ENCODE assay signal across 16 cellular contexts in the genomic region with DNA sequence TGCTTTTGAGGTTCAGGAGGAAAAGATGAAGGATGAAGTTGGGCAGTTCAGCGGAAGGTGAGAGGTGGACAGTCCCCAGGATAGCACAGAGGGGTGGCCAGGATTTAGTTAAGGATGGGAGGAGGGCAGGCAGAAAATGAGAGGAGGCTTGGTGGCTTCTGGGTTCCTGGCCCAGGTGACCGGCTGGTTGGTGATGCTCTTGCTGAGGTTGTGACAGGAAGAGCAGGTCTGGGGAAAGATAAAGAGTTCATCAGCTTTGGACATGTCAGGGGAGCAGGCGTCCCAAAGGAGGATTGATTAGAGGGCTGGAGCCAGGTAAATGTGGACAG. TPM values are rescaled to one million over a fixed set of nuclear protein-coding genes. Genes with fewer than 3 reads are reported as not detected.
A peak's percentile ranks its signal among the peaks of the same experiment; 100 is the strongest.
DNase-seq lines count a peak whose midpoint lies in the region; ATAC-seq and TF ChIP-seq lines count a peak whose summit lies in the region.
"Had no signal": no experiment of that assay in that cellular context is flagged by ENCODE, and none has a peak within 500 bp of the region (broad histone marks: within the 10 kb centered on the region; RNA-seq: fewer than 3 reads in every experiment).

No MANE protein-coding gene starts in this region.

- DNase-seq in CD14-positive monocyte (ENCODE audit: low spot score) (no peak), RWPE1 (ENCODE audit: low spot score) (no peak), mesenteric fat pad (ENCODE audit: low spot score) (peak; percentile 26), COLO829 (ENCODE audit: low spot score) (no peak), esophagus squamous epithelium (lab: John Stamatoyannopoulos, UW) (no peak)
- DNase-seq: CD8-positive, alpha-beta memory T cell; DMS79; NCI-H1048; NCI-H1436 treated with DMSO at 0.1 percent for 48 hours; NCI-H526 had no signal

- H3K4me1 Mint-ChIP-seq in CD14-positive monocyte, result peaks cover 98% of the 10 kb centered on the region
- peaks cover 55% of the 10 kb centered on the region for H3K4me1 Mint-ChIP-seq in stimulated activated memory B cell treated with anti-CD40 and anti-IgM and Interleukin-4, amounts not matched to agents 10 μg/mL and 1 μg/mL and 100 μg/mL, for 72 hours
- H3K4me1 Mint-ChIP-seq: CD8-positive, alpha-beta memory T cell had no signal

- H3K36me3 ChIP-seq in esophagus squamous epithelium, result no peaks in the 10 kb centered on the region
- H3K36me3 ChIP-seq: BLaER1 had no signal

- H3K4me3 Mint-ChIP-seq in CD14-positive monocyte, result peak overlapping the region in 1 of 2 donors; percentile 24
- H3K4me3 Mint-ChIP-seq in stimulated activated memory B cell treated with anti-CD40 and anti-IgM and Interleukin-4, amounts not matched to agents 10 μg/mL and 1 μg/mL and 100 μg/mL, for 72 hours, result no peak overlapping the region
- H3K4me3 Mint-ChIP-seq: CD8-positive, alpha-beta memory T cell had no signal

- WGBS in esophagus squamous epithelium, 2 donors, result 89 to 94% methylated on average over 3 of the region's 3 CpGs

- no peaks in the 10 kb centered on the region for H3K9me3 ChIP-seq in esophagus squamous epithelium
- H3K9me3 ChIP-seq: A549, BLaER1 had no signal

- TF ChIP-seq POLR2A in esophagus squamous epithelium (IDR thresholded peaks at IDR 0.05), result no peak

- H3K27ac Mint-ChIP-seq in CD14-positive monocyte, result peak overlapping the region; percentile 73 to 94 (median 83)
- peak overlapping the region; percentile 83 for H3K27ac Mint-ChIP-seq in stimulated activated memory B cell treated with anti-CD40 and anti-IgM and Interleukin-4, amounts not matched to agents 10 μg/mL and 1 μg/mL and 100 μg/mL, for 72 hours

- TF ChIP-seq CTCF in CD14-positive monocyte (IDR thresholded peaks at IDR 0.05), result no peak
- no peak for TF ChIP-seq CTCF in RWPE1 (conservative IDR thresholded peaks at IDR 0.05; ENCODE audit: low read depth)
- no peak for TF ChIP-seq CTCF in esophagus squamous epithelium (IDR thresholded peaks at IDR 0.05)

- no peak overlapping the region for H3K4me3 ChIP-seq in esophagus squamous epithelium
- H3K4me3 ChIP-seq: A549, BLaER1 had no signal

- no peak for ATAC-seq in stimulated activated memory B cell treated with anti-CD40 and anti-IgM and Interleukin-4, amounts not matched to agents 10 μg/mL and 1 μg/mL and 100 μg/mL, for 72 hours
- no peak for ATAC-seq in SK-N-SH treated with all-trans-retinoic acid at 6 μM for 48 hours
- ATAC-seq: A549, Panc1, Right ventricle myocardium inferior had no signal

- peaks cover 0 to 2% (median 0%) of the 10 kb centered on the region in 7 donors for H3K9me3 Mint-ChIP-seq in CD14-positive monocyte
- no peaks in the 10 kb centered on the region for H3K9me3 Mint-ChIP-seq in stimulated activated memory B cell treated with anti-CD40 and anti-IgM and Interleukin-4, amounts not matched to agents 10 μg/mL and 1 μg/mL and 100 μg/mL, for 72 hours
- H3K9me3 Mint-ChIP-seq: CD8-positive, alpha-beta memory T cell had no signal

- H3K27me3 ChIP-seq in esophagus squamous epithelium, result no peaks in the 10 kb centered on the region
- H3K27me3 ChIP-seq: BLaER1 had no signal

- peaks cover 56 to 97% (median 63%) of the 10 kb centered on the region in 3 donors for H3K4me1 ChIP-seq in esophagus squamous epithelium

- intact Hi-C loops in CD14-positive monocyte (cut with micrococcal nuclease), result no loop called here
- intact Hi-C loops in esophagus squamous epithelium (cut with DNase I), result no loop called here

- H3K27ac ChIP-seq in RWPE1 (peak overlapping the region; percentile 95), esophagus squamous epithelium (peak overlapping the region in 2 of 4 donors; percentile 89 to 98)

- H3K36me3 Mint-ChIP-seq in CD14-positive monocyte, result peaks cover 6% of the 10 kb centered on the region in 2 donors
- H3K36me3 Mint-ChIP-seq in stimulated activated memory B cell treated with anti-CD40 and anti-IgM and Interleukin-4, amounts not matched to agents 10 μg/mL and 1 μg/mL and 100 μg/mL, for 72 hours, result no peaks in the 10 kb centered on the region
- H3K36me3 Mint-ChIP-seq: CD8-positive, alpha-beta memory T cell had no signal

- peaks cover 0 to 8% (median 5%) of the 10 kb centered on the region in 3 donors for H3K27me3 Mint-ChIP-seq in CD14-positive monocyte (ENCODE audit: low read depth in 3 of 3)
- H3K27me3 Mint-ChIP-seq in stimulated activated memory B cell treated with anti-CD40 and anti-IgM and Interleukin-4, amounts not matched to agents 10 μg/mL and 1 μg/mL and 100 μg/mL, for 72 hours, result no peaks in the 10 kb centered on the region

- CTCF ChIA-PET in RWPE1 (lab: Yijun Ruan, JAX), result interaction anchor here (1.4 kb wide), 1 partner anchor 99 kb away, joined by 4 read pairs; no protein-coding TSS in a partner anchor

- POLR2A ChIA-PET in RWPE1 (lab: Yijun Ruan, JAX; ENCODE audit: low non-redundant PET), result no interaction called here

TF ChIP-seq in SK-N-SH treated with all-trans-retinoic acid at 6 μM for 48 hours, 23 proteins besides CTCF, POLR2A, EP300 and RAD21:
- TF ChIP-seq ZFP30 (CRISPR knock-in tag; IDR thresholded peaks at IDR 0.05) (no peak), RARB (CRISPR knock-in tag; IDR thresholded peaks at IDR 0.05) (no peak), GLIS3 (CRISPR knock-in tag; IDR thresholded peaks at IDR 0.05) (no peak), TCF4 (CRISPR knock-in tag; IDR thresholded peaks at IDR 0.05; ENCODE audit: borderline replicate concordance) (no peak)
- TF ChIP-seq, protein P1, sequence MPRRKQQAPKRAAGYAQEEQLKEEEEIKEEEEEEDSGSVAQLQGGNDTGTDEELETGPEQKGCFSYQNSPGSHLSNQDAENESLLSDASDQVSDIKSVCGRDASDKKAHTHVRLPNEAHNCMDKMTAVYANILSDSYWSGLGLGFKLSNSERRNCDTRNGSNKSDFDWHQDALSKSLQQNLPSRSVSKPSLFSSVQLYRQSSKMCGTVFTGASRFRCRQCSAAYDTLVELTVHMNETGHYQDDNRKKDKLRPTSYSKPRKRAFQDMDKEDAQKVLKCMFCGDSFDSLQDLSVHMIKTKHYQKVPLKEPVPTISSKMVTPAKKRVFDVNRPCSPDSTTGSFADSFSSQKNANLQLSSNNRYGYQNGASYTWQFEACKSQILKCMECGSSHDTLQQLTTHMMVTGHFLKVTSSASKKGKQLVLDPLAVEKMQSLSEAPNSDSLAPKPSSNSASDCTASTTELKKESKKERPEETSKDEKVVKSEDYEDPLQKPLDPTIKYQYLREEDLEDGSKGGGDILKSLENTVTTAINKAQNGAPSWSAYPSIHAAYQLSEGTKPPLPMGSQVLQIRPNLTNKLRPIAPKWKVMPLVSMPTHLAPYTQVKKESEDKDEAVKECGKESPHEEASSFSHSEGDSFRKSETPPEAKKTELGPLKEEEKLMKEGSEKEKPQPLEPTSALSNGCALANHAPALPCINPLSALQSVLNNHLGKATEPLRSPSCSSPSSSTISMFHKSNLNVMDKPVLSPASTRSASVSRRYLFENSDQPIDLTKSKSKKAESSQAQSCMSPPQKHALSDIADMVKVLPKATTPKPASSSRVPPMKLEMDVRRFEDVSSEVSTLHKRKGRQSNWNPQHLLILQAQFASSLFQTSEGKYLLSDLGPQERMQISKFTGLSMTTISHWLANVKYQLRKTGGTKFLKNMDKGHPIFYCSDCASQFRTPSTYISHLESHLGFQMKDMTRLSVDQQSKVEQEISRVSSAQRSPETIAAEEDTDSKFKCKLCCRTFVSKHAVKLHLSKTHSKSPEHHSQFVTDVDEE (CRISPR knock-in tag; IDR thresholded peaks at IDR 0.05), result no peak
- TF ChIP-seq, protein P2, sequence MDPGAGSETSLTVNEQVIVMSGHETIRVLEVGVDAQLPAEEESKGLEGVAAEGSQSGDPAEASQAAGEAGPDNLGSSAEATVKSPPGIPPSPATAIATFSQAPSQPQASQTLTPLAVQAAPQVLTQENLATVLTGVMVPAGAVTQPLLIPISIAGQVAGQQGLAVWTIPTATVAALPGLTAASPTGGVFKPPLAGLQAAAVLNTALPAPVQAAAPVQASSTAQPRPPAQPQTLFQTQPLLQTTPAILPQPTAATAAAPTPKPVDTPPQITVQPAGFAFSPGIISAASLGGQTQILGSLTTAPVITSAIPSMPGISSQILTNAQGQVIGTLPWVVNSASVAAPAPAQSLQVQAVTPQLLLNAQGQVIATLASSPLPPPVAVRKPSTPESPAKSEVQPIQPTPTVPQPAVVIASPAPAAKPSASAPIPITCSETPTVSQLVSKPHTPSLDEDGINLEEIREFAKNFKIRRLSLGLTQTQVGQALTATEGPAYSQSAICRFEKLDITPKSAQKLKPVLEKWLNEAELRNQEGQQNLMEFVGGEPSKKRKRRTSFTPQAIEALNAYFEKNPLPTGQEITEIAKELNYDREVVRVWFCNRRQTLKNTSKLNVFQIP (CRISPR knock-in tag; IDR thresholded peaks at IDR 0.05; ENCODE audit: borderline replicate concordance, low read depth), result no peak

RNA-seq across cellular contexts. Expression of a gene that starts 27.6 kb away (rescaled TPM):
- polyA plus RNA-seq in CD14-positive monocyte, result 10 to 100 TPM in 1 of 2 donors, 1 to 10 TPM in 1; 2.8 to 12.7 TPM
- 1.4 TPM for total RNA-seq in mesenteric fat pad
- 10 to 100 TPM; 36.2 to 50.3 (median 43.8) TPM for total RNA-seq in esophagus squamous epithelium
- total RNA-seq: CD8-positive, alpha-beta memory T cell had no signal
- polyA plus RNA-seq: CD8-positive, alpha-beta memory T cell had no signal

RNA-seq across cellular contexts. Expression of a gene that starts 48.4 kb away (rescaled TPM):
- 10 to 100 TPM; 14.5 to 16.6 TPM for polyA plus RNA-seq in CD14-positive monocyte
- 54.9 TPM for total RNA-seq in mesenteric fat pad
- total RNA-seq in esophagus squamous epithelium, result 10 to 100 TPM in 1 of 4 donors, 1 to 10 TPM in 3; 4.1 to 12.8 (median 6.8) TPM

Comparison
In these comparisons a context has a peak if more than half of its experiments do, and no peak if none do; other contexts are left out.
1. RNA of a gene that starts 27.6 kb away (total RNA-seq): 36.2 to 50.3 TPM in esophagus squamous epithelium; 1.4 TPM in mesenteric fat pad (single experiment); every median in the first group is over 10 times any median in the second.